1 cellular context compared by ENCODE assay signal in the genomic region with DNA sequence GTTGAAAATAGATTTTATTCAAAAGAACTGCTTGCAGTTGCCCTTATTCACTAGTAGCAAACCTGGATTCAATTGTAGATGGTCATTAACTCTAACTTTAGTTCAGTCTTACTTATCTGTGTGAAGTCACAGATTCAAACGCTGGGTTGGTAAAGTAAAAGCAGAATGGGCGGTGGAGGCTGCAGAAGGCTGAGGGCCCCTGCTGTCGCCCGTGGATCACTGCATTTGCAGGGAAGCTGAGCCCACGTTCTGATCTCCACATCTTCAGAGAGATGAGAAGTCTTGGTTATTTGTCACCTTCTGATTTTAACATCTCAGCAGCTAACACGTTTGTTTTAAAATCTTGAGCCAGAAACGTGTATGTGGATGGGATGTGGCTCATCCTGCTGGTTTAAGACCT.
TF ChIP-seq lines count a peak whose summit lies in the region.

No MANE protein-coding gene starts in this region.

TF ChIP-seq in WTC11, 78 proteins besides CTCF, POLR2A, EP300 and RAD21 (continued from another document):
- TF ChIP-seq, protein P1, sequence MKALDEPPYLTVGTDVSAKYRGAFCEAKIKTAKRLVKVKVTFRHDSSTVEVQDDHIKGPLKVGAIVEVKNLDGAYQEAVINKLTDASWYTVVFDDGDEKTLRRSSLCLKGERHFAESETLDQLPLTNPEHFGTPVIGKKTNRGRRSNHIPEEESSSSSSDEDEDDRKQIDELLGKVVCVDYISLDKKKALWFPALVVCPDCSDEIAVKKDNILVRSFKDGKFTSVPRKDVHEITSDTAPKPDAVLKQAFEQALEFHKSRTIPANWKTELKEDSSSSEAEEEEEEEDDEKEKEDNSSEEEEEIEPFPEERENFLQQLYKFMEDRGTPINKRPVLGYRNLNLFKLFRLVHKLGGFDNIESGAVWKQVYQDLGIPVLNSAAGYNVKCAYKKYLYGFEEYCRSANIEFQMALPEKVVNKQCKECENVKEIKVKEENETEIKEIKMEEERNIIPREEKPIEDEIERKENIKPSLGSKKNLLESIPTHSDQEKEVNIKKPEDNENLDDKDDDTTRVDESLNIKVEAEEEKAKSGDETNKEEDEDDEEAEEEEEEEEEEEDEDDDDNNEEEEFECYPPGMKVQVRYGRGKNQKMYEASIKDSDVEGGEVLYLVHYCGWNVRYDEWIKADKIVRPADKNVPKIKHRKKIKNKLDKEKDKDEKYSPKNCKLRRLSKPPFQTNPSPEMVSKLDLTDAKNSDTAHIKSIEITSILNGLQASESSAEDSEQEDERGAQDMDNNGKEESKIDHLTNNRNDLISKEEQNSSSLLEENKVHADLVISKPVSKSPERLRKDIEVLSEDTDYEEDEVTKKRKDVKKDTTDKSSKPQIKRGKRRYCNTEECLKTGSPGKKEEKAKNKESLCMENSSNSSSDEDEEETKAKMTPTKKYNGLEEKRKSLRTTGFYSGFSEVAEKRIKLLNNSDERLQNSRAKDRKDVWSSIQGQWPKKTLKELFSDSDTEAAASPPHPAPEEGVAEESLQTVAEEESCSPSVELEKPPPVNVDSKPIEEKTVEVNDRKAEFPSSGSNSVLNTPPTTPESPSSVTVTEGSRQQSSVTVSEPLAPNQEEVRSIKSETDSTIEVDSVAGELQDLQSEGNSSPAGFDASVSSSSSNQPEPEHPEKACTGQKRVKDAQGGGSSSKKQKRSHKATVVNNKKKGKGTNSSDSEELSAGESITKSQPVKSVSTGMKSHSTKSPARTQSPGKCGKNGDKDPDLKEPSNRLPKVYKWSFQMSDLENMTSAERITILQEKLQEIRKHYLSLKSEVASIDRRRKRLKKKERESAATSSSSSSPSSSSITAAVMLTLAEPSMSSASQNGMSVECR (CRISPR knock-in tag; IDR thresholded peaks at IDR 0.05; ENCODE audit: borderline replicate concordance) = no peak
- TF ChIP-seq ZNF423 (CRISPR knock-in tag; IDR thresholded peaks at IDR 0.05) (no peak), ZNF317 (CRISPR knock-in tag; IDR thresholded peaks at IDR 0.05; ENCODE audit: borderline replicate concordance, low read depth) (no peak), ESRRA (CRISPR knock-in tag; IDR thresholded peaks at IDR 0.05; ENCODE audit: borderline replicate concordance) (no peak), ZNF512 (CRISPR knock-in tag; IDR thresholded peaks at IDR 0.05; ENCODE audit: borderline replicate concordance) (no peak)
